In the genomic region with DNA sequence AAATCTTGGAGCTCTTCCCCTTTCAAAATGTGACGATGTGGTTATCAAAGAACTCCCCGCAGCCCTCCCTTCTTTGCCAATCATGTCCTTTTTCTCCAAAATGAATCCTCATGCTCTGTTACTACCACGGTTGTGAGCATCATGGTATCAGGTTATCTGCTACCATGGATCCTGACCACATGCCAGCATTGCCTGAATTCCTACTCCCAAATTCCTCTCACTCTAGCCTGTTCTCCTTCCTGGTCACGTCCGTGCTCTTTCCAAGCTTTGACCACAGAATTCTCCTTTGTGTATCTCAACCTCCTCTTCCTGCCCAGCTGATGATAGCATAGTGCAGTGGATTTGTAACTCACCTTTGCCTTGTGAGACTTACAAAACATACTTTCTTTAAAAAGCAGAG, we compare ENCODE assay signal across 1 cellular context.
TF ChIP-seq lines count a peak whose summit lies in the region.

No MANE protein-coding gene starts in this region.

TF ChIP-seq in H1, 55 proteins besides CTCF, POLR2A, EP300 and RAD21 (continued from another document):
- TF ChIP-seq, protein P1, sequence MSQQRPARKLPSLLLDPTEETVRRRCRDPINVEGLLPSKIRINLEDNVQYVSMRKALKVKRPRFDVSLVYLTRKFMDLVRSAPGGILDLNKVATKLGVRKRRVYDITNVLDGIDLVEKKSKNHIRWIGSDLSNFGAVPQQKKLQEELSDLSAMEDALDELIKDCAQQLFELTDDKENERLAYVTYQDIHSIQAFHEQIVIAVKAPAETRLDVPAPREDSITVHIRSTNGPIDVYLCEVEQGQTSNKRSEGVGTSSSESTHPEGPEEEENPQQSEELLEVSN (IDR thresholded peaks at IDR 0.05): peak; percentile 58; the same call in 1 of the 2 replicates
- TF ChIP-seq SIRT6 (IDR thresholded peaks at IDR 0.05; ENCODE audit: low read length) (no peak), CBX5 (IDR thresholded peaks at IDR 0.05; ENCODE audit: low read depth, low read length) (no peak), JUN (IDR thresholded peaks at IDR 0.05; ENCODE audit: low read depth, low read length) (no peak), CEBPB (IDR thresholded peaks at IDR 0.05; ENCODE audit: low read depth, low read length) (no peak)
TF ChIP-seq in H1: peak in this region for 3.
